9 cellular contexts compared by ENCODE assay signal in genomic region chr13:21060827-21061076, GRCh38. TPM values are rescaled to one million over a fixed set of nuclear protein-coding genes. Genes with fewer than 3 reads are reported as not detected.
A peak's percentile ranks its signal among the peaks of the same experiment; 100 is the strongest.
DNase-seq lines count a peak whose midpoint lies in the region; ATAC-seq and TF ChIP-seq lines count a peak whose summit lies in the region.
"Had no signal": no experiment of that assay in that cellular context is flagged by ENCODE, and none has a peak within 500 bp of the region (broad histone marks: within the 10 kb centered on the region; RNA-seq: fewer than 3 reads in every experiment).

No MANE protein-coding gene starts in this region.

- H3K4me1 ChIP-seq in A673 (ENCODE audit: insufficient read depth, low read length, poor library complexity, severe bottlenecking) = peaks cover 22% of the 10 kb centered on the region
- H3K4me1 ChIP-seq in colonic mucosa = peaks cover 10% of the 10 kb centered on the region

- H3K27me3 Mint-ChIP-seq in mesothelial cell of epicardium (ENCODE audit: low read depth) = no peaks in the 10 kb centered on the region

- BruUV-seq in A673 (replicated peaks; lab: Mats Ljungman, UMichigan) = no TSS peak

- CTCF ChIA-PET in A673 (lab: Charles Lee) = no interaction called here

- intact Hi-C loops in A673 (cut with micrococcal nuclease; ENCODE audit: unreplicated experiment) (loop anchor here (5.0 to 10.0 kb wide), 2 partner anchors 74 to 118 kb away; no protein-coding TSS in a partner anchor), colonic mucosa (cut with DNase I) (no loop called here)

- H3K36me3 Mint-ChIP-seq in mesothelial cell of epicardium = no peaks in the 10 kb centered on the region

- H3K27me3 ChIP-seq in A673 (replicated peaks; ENCODE audit: insufficient read depth, low read depth, low read length, poor library complexity) (no peaks in the 10 kb centered on the region), colonic mucosa (no peaks in the 10 kb centered on the region)

- no peak overlapping the region for H3K27ac Mint-ChIP-seq in mesothelial cell of epicardium

- POLR2A ChIA-PET in A673 (lab: Charles Lee; ENCODE audit: low non-redundant PET) = no interaction called here

- no peaks in the 10 kb centered on the region for H3K9me3 Mint-ChIP-seq in mesothelial cell of epicardium
- H3K9me3 Mint-ChIP-seq: nephron had no signal

- H3K4me3 Mint-ChIP-seq in mesothelial cell of epicardium = peak overlapping the region; percentile 66

- peak; percentile 21 for ATAC-seq in HG03097 (IDR thresholded peaks at IDR 0.05; ENCODE audit: low FRiP score, unreplicated experiment)

- H3K36me3 ChIP-seq in A673 (ENCODE audit: insufficient read depth, low read length, poor library complexity, severe bottlenecking) = no peaks in the 10 kb centered on the region
- no peaks in the 10 kb centered on the region for H3K36me3 ChIP-seq in colonic mucosa

- H3K4me1 Mint-ChIP-seq in mesothelial cell of epicardium = peaks cover 34% of the 10 kb centered on the region

- H3K9ac ChIP-seq in colonic mucosa (ENCODE audit: low read depth in 2 of 2, low read length in 2 of 2) = peak overlapping the region in 1 of 2 donors; percentile 93

- DNase-seq in A673 (ENCODE audit: low spot score) (no peak), colonic mucosa (no peak), mesothelial cell of epicardium (ENCODE audit: low spot score in 2 of 2, unreplicated experiment in 2 of 2) (no peak), NCI-H2107 (lab: John Stamatoyannopoulos, UW) (no peak), NCI-H526 (lab: John Stamatoyannopoulos, UW) (no peak), HCEC 1CT (no peak), HK-2 (ENCODE audit: unreplicated experiment) (no peak)

- peak overlapping the region; percentile 99 for H3K4me3 ChIP-seq in A673 (ENCODE audit: low read depth, low read length, poor library complexity, severe bottlenecking)
- H3K4me3 ChIP-seq in colonic mucosa = peak overlapping the region; percentile 86

- no peak for TF ChIP-seq CTCF in A673 (conservative IDR thresholded peaks at IDR 0.05; ENCODE audit: low read depth, low read length)
- TF ChIP-seq CTCF in colonic mucosa (IDR thresholded peaks at IDR 0.05) = no peak
- no peak for TF ChIP-seq CTCF in mesothelial cell of epicardium (IDR thresholded peaks at IDR 0.05; ENCODE audit: unreplicated experiment)

- H3K27ac ChIP-seq in A673 (ENCODE audit: low read depth, low read length, poor library complexity, severe bottlenecking) (peak overlapping the region; percentile 93), colonic mucosa (peak overlapping the region; percentile 92)

- H3K9me3 ChIP-seq in A673 (ENCODE audit: low read depth, low read length, poor library complexity, severe bottlenecking) (no peaks in the 10 kb centered on the region), colonic mucosa (no peaks in the 10 kb centered on the region)

RNA-seq across cellular contexts. Expression of gene LATS2, which starts 0.6 kb away (rescaled TPM):
- 13.1 and 14.2 TPM in 2 replicates for total RNA-seq in A673 (2021)
- total RNA-seq in colonic mucosa = 10 to 100 TPM in 1 of 2 donors, 1 to 10 TPM in 1; 3.7 to 11.3 TPM
- total RNA-seq in mesothelial cell of epicardium = 28.8 to 31.6 TPM (median 30.2 TPM) in 3 replicates
